9 cellular contexts compared by ENCODE assay signal in the genomic region with DNA sequence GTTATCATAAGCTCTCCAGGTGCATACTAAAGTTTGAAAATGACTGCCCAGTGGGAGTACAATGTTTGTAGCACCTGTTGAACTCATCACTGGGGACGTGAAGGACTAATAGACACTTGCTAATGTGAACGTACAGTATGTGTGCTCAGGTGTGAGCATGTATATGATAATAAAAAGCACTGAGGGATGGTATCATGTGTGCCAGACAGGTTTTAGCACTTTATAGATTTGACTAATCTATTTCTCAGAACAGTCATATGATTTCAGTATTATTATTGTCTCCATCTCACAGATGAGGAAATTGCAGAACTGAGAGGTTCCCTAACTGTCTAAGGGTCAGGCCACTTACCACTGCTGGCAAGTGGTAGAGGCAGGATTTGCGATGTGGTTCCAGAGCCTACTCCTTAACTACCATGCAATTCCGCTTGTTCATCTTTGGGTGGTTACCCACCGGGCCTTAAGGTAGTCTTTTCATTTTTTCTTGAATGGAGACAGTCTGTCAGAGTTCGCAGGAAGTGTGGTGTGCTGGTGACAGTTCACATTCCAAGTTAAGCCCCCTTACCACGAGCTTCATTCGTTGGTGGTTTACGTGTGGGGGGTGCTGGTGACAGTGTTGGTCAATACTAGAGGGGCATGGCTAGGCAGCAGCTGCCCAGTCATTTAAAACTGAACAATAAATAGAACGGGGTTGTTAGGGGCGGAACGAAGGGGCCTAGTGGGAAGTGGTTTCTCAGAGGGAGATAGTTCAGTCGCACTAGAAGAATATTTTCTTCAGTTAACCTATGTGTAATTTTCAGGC. TPM values are rescaled to one million over a fixed set of nuclear protein-coding genes. Genes with fewer than 3 reads are reported as not detected.
DNase-seq lines count a peak whose midpoint lies in the region; ATAC-seq, FAIRE-seq and TF ChIP-seq lines count a peak whose summit lies in the region.
"Had no signal": no experiment of that assay in that cellular context is flagged by ENCODE, and none has a peak within 500 bp of the region (broad histone marks: within the 10 kb centered on the region; RNA-seq: fewer than 3 reads in every experiment).

No MANE protein-coding gene starts in this region.

- H3K27me3 ChIP-seq in CD8-positive, alpha-beta T cell (ENCODE audit: insufficient read depth, low read length) = no peaks in the 10 kb centered on the region
- no peaks in the 10 kb centered on the region for H3K27me3 ChIP-seq in upper lobe of left lung

- no peak for TF ChIP-seq POLR2A in upper lobe of left lung (IDR thresholded peaks at IDR 0.05)

- peak overlapping the region; percentile 90 for H3K27ac Mint-ChIP-seq in CD8-positive, alpha-beta T cell
- peak overlapping the region; percentile 84 for H3K27ac Mint-ChIP-seq in activated naive CD8-positive, alpha-beta T cell treated with anti-CD3 and anti-CD28 coated beads, Interleukin-2, amount 10 ng/mL, durations not matched to agents 7 days and 5 days

- no peak for FAIRE-seq in HTR-8/SVneo (lab: Jason Lieb, UNC)

- peak overlapping the region; percentile 11 for H3K27ac ChIP-seq in CD8-positive, alpha-beta T cell (ENCODE audit: low read depth, low read length)
- H3K27ac ChIP-seq in upper lobe of left lung = peak overlapping the region; percentile 54 to 77 (median 59)

- no peaks in the 10 kb centered on the region for H3K9me3 ChIP-seq in CD8-positive, alpha-beta T cell (ENCODE audit: low read length)
- no peaks in the 10 kb centered on the region for H3K9me3 ChIP-seq in upper lobe of left lung

- peak overlapping the region; percentile 51 for H3K4me3 Mint-ChIP-seq in CD8-positive, alpha-beta T cell
- H3K4me3 Mint-ChIP-seq in activated naive CD8-positive, alpha-beta T cell treated with anti-CD3 and anti-CD28 coated beads, Interleukin-2, amount 10 ng/mL, durations not matched to agents 7 days and 5 days = peak overlapping the region; percentile 71
- H3K4me3 Mint-ChIP-seq: neural crest cell had no signal

- H3K4me1 ChIP-seq in CD8-positive, alpha-beta T cell (ENCODE audit: insufficient read depth, low read length) = peaks cover 43% of the 10 kb centered on the region
- peaks cover 46 to 80% (median 64%) of the 10 kb centered on the region in 4 donors for H3K4me1 ChIP-seq in upper lobe of left lung

- H3K36me3 Mint-ChIP-seq in CD8-positive, alpha-beta T cell = peaks cover 13% of the 10 kb centered on the region
- H3K36me3 Mint-ChIP-seq in activated naive CD8-positive, alpha-beta T cell treated with anti-CD3 and anti-CD28 coated beads, Interleukin-2, amount 10 ng/mL, durations not matched to agents 7 days and 5 days = peaks cover 18% of the 10 kb centered on the region

- ATAC-seq in CD8-positive, alpha-beta T cell = peak; percentile 75
- ATAC-seq in GM19455 (IDR thresholded peaks at IDR 0.05; ENCODE audit: unreplicated experiment) = peak; percentile 57
- peak; percentile 66 for ATAC-seq in HG03442 (IDR thresholded peaks at IDR 0.05; ENCODE audit: unreplicated experiment)
- ATAC-seq in activated naive CD8-positive, alpha-beta T cell treated with anti-CD3 and anti-CD28 coated beads, Interleukin-2, amount 10 ng/mL, durations not matched to agents 7 days and 5 days (ENCODE audit: low read depth) = peak; percentile 57
- ATAC-seq in upper lobe of left lung (ENCODE audit: low FRiP score in 2 of 2) = peak in 1 of 2 donors; percentile 46

- H3K4me1 Mint-ChIP-seq in CD8-positive, alpha-beta T cell (ENCODE audit: low read depth) = peaks cover 86% of the 10 kb centered on the region
- peaks cover 45% of the 10 kb centered on the region for H3K4me1 Mint-ChIP-seq in activated naive CD8-positive, alpha-beta T cell treated with anti-CD3 and anti-CD28 coated beads, Interleukin-2, amount 10 ng/mL, durations not matched to agents 7 days and 5 days

- no peak for TF ChIP-seq EP300 in upper lobe of left lung (IDR thresholded peaks at IDR 0.05)

- WGBS in upper lobe of left lung, 2 donors = 57 to 65% methylated on average over 13 of the region's 13 CpGs

- no peak for TF ChIP-seq CTCF in CD8-positive, alpha-beta T cell (IDR thresholded peaks at IDR 0.05)
- no peak for TF ChIP-seq CTCF in upper lobe of left lung (IDR thresholded peaks at IDR 0.05)

- H3K4me3 ChIP-seq in CD8-positive, alpha-beta T cell (ENCODE audit: low read depth, low read length) = no peak overlapping the region
- no peak overlapping the region for H3K4me3 ChIP-seq in upper lobe of left lung

- CTCF ChIA-PET in CD8-positive, alpha-beta T cell (lab: Charles Lee) = interaction anchor here (1.1 kb wide), 1 partner anchor 48 kb away, joined by 3 read pairs; no protein-coding TSS in a partner anchor

- no peaks in the 10 kb centered on the region for H3K9me3 Mint-ChIP-seq in CD8-positive, alpha-beta T cell
- H3K9me3 Mint-ChIP-seq in activated naive CD8-positive, alpha-beta T cell treated with anti-CD3 and anti-CD28 coated beads, Interleukin-2, amount 10 ng/mL, durations not matched to agents 7 days and 5 days = no peaks in the 10 kb centered on the region
- H3K9me3 Mint-ChIP-seq: neural crest cell had no signal

- DNase-seq in CD8-positive, alpha-beta T cell = peak in 1 of 7 experiments; percentile 28
- DNase-seq in activated naive CD8-positive, alpha-beta T cell treated with anti-CD3 and anti-CD28 coated beads, Interleukin-2, amount 10 ng/mL, durations not matched to agents 7 days and 5 days = no peak
- no peak for DNase-seq in upper lobe of left lung
- DNase-seq in HTR-8/SVneo (ENCODE audit: insufficient read length, low spot score) = no peak
- DNase-seq in NCI-H524 (lab: John Stamatoyannopoulos, UW) = no peak
- DNase-seq in activated CD4-positive, alpha-beta T cell treated with anti-CD3 and anti-CD28 coated beads, Interleukin-2, amount 50 U/mL, for 1 hour = no peak

- POLR2A ChIA-PET in CD8-positive, alpha-beta T cell (lab: Charles Lee) = interaction anchor here (0.8 kb wide), 1 partner anchor 46 kb away, joined by 3 read pairs; the partner anchor contains the start of gene RREB1
- POLR2A ChIA-PET in activated naive CD8-positive, alpha-beta T cell treated with anti-CD3 and anti-CD28 coated beads, Interleukin-2, amount 10 ng/mL, durations not matched to agents 7 days and 5 days (lab: Charles Lee) = interaction anchor here (1.1 kb wide), 1 partner anchor 45 kb away, joined by 5 read pairs; no protein-coding TSS in a partner anchor

- H3K27me3 Mint-ChIP-seq in CD8-positive, alpha-beta T cell (ENCODE audit: low read depth) = no peaks in the 10 kb centered on the region
- no peaks in the 10 kb centered on the region for H3K27me3 Mint-ChIP-seq in activated naive CD8-positive, alpha-beta T cell treated with anti-CD3 and anti-CD28 coated beads, Interleukin-2, amount 10 ng/mL, durations not matched to agents 7 days and 5 days

- H3K36me3 ChIP-seq in CD8-positive, alpha-beta T cell (ENCODE audit: insufficient read depth, low read length) = no peaks in the 10 kb centered on the region
- no peaks in the 10 kb centered on the region for H3K36me3 ChIP-seq in upper lobe of left lung

- intact Hi-C loops in CD8-positive, alpha-beta T cell (cut with DNase I, micrococcal nuclease) = loop anchor here in 1 of 2 experiments (5.0 kb wide), 1 partner anchor 32 kb away; no protein-coding TSS in a partner anchor

RNA-seq across cellular contexts. Expression of gene RREB1, which starts 46.8 kb away (rescaled TPM):
- 10 to 100 TPM; 47.1 to 52.4 TPM for total RNA-seq in CD8-positive, alpha-beta T cell
- 10 to 100 TPM; 37.0 to 39.1 TPM for total RNA-seq in activated naive CD8-positive, alpha-beta T cell treated with anti-CD3 and anti-CD28 coated beads, Interleukin-2, amount 10 ng/mL, durations not matched to agents 7 days and 5 days
- 100 to 1,000 TPM in 2 of 6 donors, 10 to 100 TPM in 4; 44.2 to 112 (median 60.5) TPM for total RNA-seq in upper lobe of left lung
